In the genomic region with DNA sequence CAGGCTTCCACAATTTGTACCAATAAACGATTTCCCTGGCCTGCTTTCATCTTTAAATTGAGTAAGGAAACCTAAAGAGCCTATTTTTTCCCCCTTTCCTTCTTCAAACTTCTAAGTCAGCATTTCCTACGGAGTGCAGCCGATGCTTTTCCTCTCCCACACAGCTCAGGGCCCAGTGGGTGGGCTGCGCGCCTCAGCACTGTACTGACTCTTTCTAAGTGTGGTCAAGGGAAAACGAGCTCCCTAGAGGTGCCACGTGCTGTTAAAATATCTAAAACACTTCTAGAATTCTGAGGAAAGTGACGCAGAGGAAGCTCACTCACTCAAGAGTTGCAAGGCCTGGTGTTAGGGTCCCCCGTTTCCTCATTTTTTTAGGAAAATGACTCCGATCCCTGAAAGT, we compare ENCODE assay signal across 1 cellular context.
TF ChIP-seq lines count a peak whose summit lies in the region.

No MANE protein-coding gene starts in this region.

TF ChIP-seq in GM23338, 12 proteins besides CTCF, POLR2A, EP300 and RAD21 (continued from another document):
- TF ChIP-seq EZH2 (IDR thresholded peaks at IDR 0.05; ENCODE audit: low read depth, unreplicated experiment) = no peak
TF ChIP-seq in GM23338: peak in this region for 0.
